8 cellular contexts compared by ENCODE assay signal in genomic region chrX:101348452-101349222, GRCh38. TPM values are rescaled to one million over a fixed set of nuclear protein-coding genes. Genes with fewer than 3 reads are reported as not detected.
DNase-seq lines count a peak whose midpoint lies in the region; ATAC-seq and TF ChIP-seq lines count a peak whose summit lies in the region.

Gene TIMM8A, minus strand, starts transcription at chrX:101348742. Its CDS starts 78 bp downstream, at chrX:101348664.

- no peak for TF ChIP-seq EP300 in ovary (IDR thresholded peaks at IDR 0.05)

- WGBS in ovary, 3 donors: 24 to 39% (median 32%) methylated on average over 54 to 55 of the region's 55 CpGs

- peak; percentile 24 for DNase-seq in HFF-Myc (ENCODE audit: extremely low read depth, low read depth)
- DNase-seq in MV-4-11 (lab: John Stamatoyannopoulos, UW): peak; percentile 66
- peak; percentile 73 for DNase-seq in glutamatergic neuron
- peak; percentile 69 to 84 (median 75) for DNase-seq in ovary
- DNase-seq in tibial artery: peak; percentile 75 to 85

- intact Hi-C loops in ovary (cut with DNase I) (no loop called here), tibial artery (cut with DNase I; ENCODE audit: low total_unique reads) (no loop called here)

- peaks cover 16% of the 10 kb centered on the region for H3K4me1 Mint-ChIP-seq in activated naive CD4-positive, alpha-beta T cell treated with anti-CD3 and anti-CD28 coated beads, Interleukin-2, amount 50 U/mL, for 24 hours
- no peaks in the 10 kb centered on the region for H3K4me1 Mint-ChIP-seq in glutamatergic neuron (ENCODE audit: low read depth, unreplicated experiment)

- no peak for TF ChIP-seq POLR2A in ovary (IDR thresholded peaks at IDR 0.05)

- H3K4me3 ChIP-seq in GM08714 (ENCODE audit: low read length) (peak within 1 kb of the TSS; percentile 68), HFF-Myc (replicated peaks; ENCODE audit: low read depth, low read length) (peak within 1 kb of the TSS; percentile 79), ovary (peak within 1 kb of the TSS; percentile 65), tibial artery (peak within 1 kb of the TSS; percentile 68)

- H3K4me3 Mint-ChIP-seq in activated naive CD4-positive, alpha-beta T cell treated with anti-CD3 and anti-CD28 coated beads, Interleukin-2, amount 50 U/mL, for 24 hours: peak within 1 kb of the TSS; percentile 92
- peak within 1 kb of the TSS; percentile 83 for H3K4me3 Mint-ChIP-seq in glutamatergic neuron (ENCODE audit: unreplicated experiment)

- H3K36me3 ChIP-seq in ovary (no peaks in the 10 kb centered on the region), tibial artery (no peaks in the 10 kb centered on the region)

- H3K9me3 ChIP-seq in ovary: no peaks in the 10 kb centered on the region
- no peaks in the 10 kb centered on the region for H3K9me3 ChIP-seq in tibial artery

- H3K9me3 Mint-ChIP-seq in activated naive CD4-positive, alpha-beta T cell treated with anti-CD3 and anti-CD28 coated beads, Interleukin-2, amount 50 U/mL, for 24 hours: no peaks in the 10 kb centered on the region
- no peaks in the 10 kb centered on the region for H3K9me3 Mint-ChIP-seq in glutamatergic neuron (ENCODE audit: unreplicated experiment)

- H3K27me3 ChIP-seq in ovary: no peaks in the 10 kb centered on the region
- H3K27me3 ChIP-seq in tibial artery: no peaks in the 10 kb centered on the region

- no peaks in the 10 kb centered on the region for H3K4me1 ChIP-seq in ovary (ENCODE audit: insufficient read depth)
- no peaks in the 10 kb centered on the region for H3K4me1 ChIP-seq in tibial artery

- peaks cover 3% of the 10 kb centered on the region for H3K36me3 Mint-ChIP-seq in activated naive CD4-positive, alpha-beta T cell treated with anti-CD3 and anti-CD28 coated beads, Interleukin-2, amount 50 U/mL, for 24 hours
- H3K36me3 Mint-ChIP-seq in glutamatergic neuron (ENCODE audit: unreplicated experiment): no peaks in the 10 kb centered on the region

- no peaks in the 10 kb centered on the region for H3K27me3 Mint-ChIP-seq in activated naive CD4-positive, alpha-beta T cell treated with anti-CD3 and anti-CD28 coated beads, Interleukin-2, amount 50 U/mL, for 24 hours
- H3K27me3 Mint-ChIP-seq in glutamatergic neuron (ENCODE audit: unreplicated experiment): no peaks in the 10 kb centered on the region

- peak within 1 kb of the TSS; percentile 69 to 91 for H3K27ac ChIP-seq in ovary
- peak within 1 kb of the TSS; percentile 82 to 84 for H3K27ac ChIP-seq in tibial artery

- H3K27ac Mint-ChIP-seq in activated naive CD4-positive, alpha-beta T cell treated with anti-CD3 and anti-CD28 coated beads, Interleukin-2, amount 50 U/mL, for 24 hours: peak within 1 kb of the TSS; percentile 84
- peak within 1 kb of the TSS; percentile 17 for H3K27ac Mint-ChIP-seq in glutamatergic neuron (ENCODE audit: unreplicated experiment)

- peak; percentile 95 for ATAC-seq in SK-N-SH treated with all-trans-retinoic acid at 6 μM for 48 hours

- TF ChIP-seq CTCF in HFF-Myc (IDR thresholded peaks at IDR 0.05; ENCODE audit: low read depth, low read length, missing control alignments) (no peak), glutamatergic neuron (IDR thresholded peaks at IDR 0.05; ENCODE audit: partially characterized antibody, unreplicated experiment) (no peak), ovary (IDR thresholded peaks at IDR 0.05) (no peak), tibial artery (IDR thresholded peaks at IDR 0.05) (no peak)

TF ChIP-seq in SK-N-SH treated with all-trans-retinoic acid at 6 μM for 48 hours, 23 proteins besides CTCF, POLR2A, EP300 and RAD21:
- TF ChIP-seq PATZ1 (CRISPR knock-in tag; IDR thresholded peaks at IDR 0.05; ENCODE audit: borderline replicate concordance) (no peak), ZNF70 (CRISPR knock-in tag; IDR thresholded peaks at IDR 0.05) (no peak), CSDC2 (CRISPR knock-in tag; IDR thresholded peaks at IDR 0.05) (no peak), ESRRG (CRISPR knock-in tag; IDR thresholded peaks at IDR 0.05) (no peak), GLIS3 (CRISPR knock-in tag; IDR thresholded peaks at IDR 0.05) (no peak)

RNA-seq across cellular contexts. Expression of gene TIMM8A, which starts in this region (rescaled TPM):
- total RNA-seq in glutamatergic neuron (ENCODE audit: unreplicated experiment): 13.0 TPM
- 10 to 100 TPM in 3 of 7 donors, 1 to 10 TPM in 4; 4.7 to 13.3 (median 10.0) TPM for total RNA-seq in ovary
- polyA plus RNA-seq in ovary: 1 to 10 TPM; 6.0 to 7.0 TPM

Comparison
In these comparisons a context has a peak if more than half of its experiments do, and no peak if none do; other contexts are left out.
1. Peak in every context shown above with its lines: DNase-seq, ATAC-seq, H3K4me3 ChIP-seq and H3K27ac ChIP-seq.
2. DNase-seq: peak in every context shown above with its lines; median percentile 80 in tibial artery; 75 in ovary; 73 in glutamatergic neuron; 66 in MV-4-11; 24 in HFF-Myc.